ENCODE assay signal across 28 cellular contexts in the genomic region with DNA sequence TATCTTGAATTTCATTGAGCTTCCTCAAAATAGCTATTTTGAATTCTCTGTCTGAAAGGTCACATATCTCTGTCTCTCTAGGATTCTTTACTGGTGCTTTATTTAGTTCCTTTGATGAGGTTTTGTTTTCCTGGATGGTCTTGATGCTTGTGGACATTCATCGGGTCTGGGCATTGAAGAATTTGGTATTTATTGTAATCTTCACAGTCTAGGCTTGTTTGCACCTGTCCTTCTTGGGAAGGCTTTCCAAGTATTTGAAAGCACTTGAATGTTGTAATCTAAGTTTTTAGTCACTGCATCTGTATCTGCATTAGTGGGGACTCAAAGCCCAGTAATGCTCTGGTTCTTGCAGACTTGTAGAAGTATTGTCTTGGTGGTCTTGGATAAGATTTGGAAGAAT.
"Had no signal": no experiment of that assay in that cellular context is flagged by ENCODE, and none has a peak within 500 bp of the region (broad histone marks: within the 10 kb centered on the region; RNA-seq: fewer than 3 reads in every experiment).

No MANE protein-coding gene starts in this region.

- H3K27ac ChIP-seq: neural progenitor cell, ovary, parathyroid adenoma, psoas muscle, right lobe of liver, sigmoid colon, skin epidermis, spleen, suprapubic skin, testis, tibial nerve, upper lobe of left lung, vagina had no signal

- H3K27me3 ChIP-seq: neural progenitor cell, ovary, right lobe of liver, sigmoid colon, spleen, suprapubic skin, testis, tibial nerve, upper lobe of left lung, vagina had no signal

- H3K9me3 ChIP-seq: ovary, psoas muscle, right lobe of liver, sigmoid colon, testis, tibial nerve, vagina had no signal

- H3K4me1 ChIP-seq: neural progenitor cell, parathyroid adenoma, psoas muscle, right lobe of liver, sigmoid colon, spleen, suprapubic skin, testis, tibial nerve, upper lobe of left lung, vagina had no signal

- FAIRE-seq: urothelium cell line had no signal

- DNase-seq: natural killer cell; occipital lobe; ovary; psoas muscle; right lobe of liver; sigmoid colon; spleen; stimulated activated CD4-positive, alpha-beta T cell treated with anti-CD3 and anti-CD28 coated beads, Interleukin-12 subunit alpha, Interleukin-12 subunit beta, amount 100 ng/mL, for 4 hours; stimulated activated CD4-positive, alpha-beta T cell treated with anti-CD3 and anti-CD28 coated beads, Interleukin-1b, Interleukin-23, amount 100 ng/mL, for 48 hours; stimulated activated CD4-positive, alpha-beta T cell treated with anti-CD3 and anti-CD28 coated beads, Interleukin-4, amount 100 ng/mL, for 1 hour; stimulated activated CD4-positive, alpha-beta T cell treated with anti-CD3 and anti-CD28 coated beads, Interleukin-4, amount 100 ng/mL, for 4 hours; stimulated activated CD8-positive, alpha-beta memory T cell treated with anti-CD3 and anti-CD28 coated beads, Interleukin-4, amount 100 ng/mL, for 48 hours; stimulated activated naive CD4-positive, alpha-beta T cell; stimulated activated naive CD8-positive, alpha-beta T cell treated with anti-CD3 and anti-CD28 coated beads, Interleukin-15, amount 100 ng/mL, for 72 hours; stimulated activated naive CD8-positive, alpha-beta T cell treated with anti-CD3 and anti-CD28 coated beads, Interleukin-15, Interleukin-2, amounts not matched to agents 100 U/mL and 50 U/mL, for 24 hours; substantia nigra; testis; upper lobe of left lung had no signal

- H3K36me3 ChIP-seq: neural progenitor cell, ovary, right lobe of liver, sigmoid colon, suprapubic skin, upper lobe of left lung, vagina had no signal

- ATAC-seq: natural killer cell; psoas muscle; right cardiac atrium; right lobe of liver; stimulated activated memory B cell treated with anti-CD40 and anti-IgM and Interleukin-4, amounts not matched to agents 10 μg/mL and 1 μg/mL and 100 μg/mL, for 72 hours; stimulated activated naive CD8-positive, alpha-beta T cell treated with anti-CD3 and anti-CD28 coated beads, Interleukin-15, amount 100 ng/mL, for 72 hours; stimulated activated naive CD8-positive, alpha-beta T cell treated with anti-CD3 and anti-CD28 coated beads, Interleukin-15, Interleukin-2, amounts not matched to agents 100 U/mL and 50 U/mL, for 24 hours had no signal

- H3K4me3 ChIP-seq: neural progenitor cell, ovary, psoas muscle, right lobe of liver, sigmoid colon, skin epidermis, smooth muscle cell, spleen, suprapubic skin, testis, tibial nerve, upper lobe of left lung, vagina had no signal
